In genomic region chr5:142143878-142144277, GRCh38 we compare ENCODE assay signal across 7 cellular contexts. TPM values are rescaled to one million over a fixed set of nuclear protein-coding genes. Genes with fewer than 3 reads are reported as not detected.
DNase-seq lines count a peak whose midpoint lies in the region; ATAC-seq, FAIRE-seq and TF ChIP-seq lines count a peak whose summit lies in the region.

No MANE protein-coding gene starts in this region.

- H3K9me3 ChIP-seq in MM.1S (replicated peaks; ENCODE audit: insufficient read depth, low read length) = no peaks in the 10 kb centered on the region
- no peaks in the 10 kb centered on the region for H3K9me3 ChIP-seq in GM12878 (replicated peaks; ENCODE audit: control insufficient read depth, insufficient read depth, low read length)
- H3K9me3 ChIP-seq in MG63 = peaks cover 3% of the 10 kb centered on the region; the same call in 1 of the 2 replicates

- H3K4me1 ChIP-seq in MM.1S (ENCODE audit: low read length) (no peaks in the 10 kb centered on the region), GM12878 (ENCODE audit: control insufficient read depth, insufficient read depth, low read length) (no peaks in the 10 kb centered on the region)

- H2AFZ ChIP-seq in MM.1S (ENCODE audit: low read length) (no peak overlapping the region), GM12878 (ENCODE audit: control insufficient read depth, low read depth, low read length) (no peak overlapping the region)

- no peak overlapping the region for H3K4me2 ChIP-seq in MM.1S (ENCODE audit: low read depth, low read length)
- H3K4me2 ChIP-seq in GM12878 (ENCODE audit: control insufficient read depth, insufficient read depth) = no peak overlapping the region

- in situ Hi-C loops in GM12878 (cut with MboI) = loop anchor here (5.0 to 10.0 kb wide), 2 partner anchors 152 to 449 kb away; no protein-coding TSS in a partner anchor

- no TSS peak for BruUV-seq in GM12878 (replicated peaks; lab: Mats Ljungman, UMichigan)

- no peaks in the 10 kb centered on the region for H3K27me3 ChIP-seq in MM.1S (replicated peaks; ENCODE audit: insufficient read depth, low read length)
- no peaks in the 10 kb centered on the region for H3K27me3 ChIP-seq in GM12878 (replicated peaks in 1 of 2; ENCODE audit: control insufficient read depth in 2 of 2, insufficient read depth in 2 of 2, low read length in 1 of 2)
- H3K27me3 ChIP-seq in MG63 = no peaks in the 10 kb centered on the region

- no peaks in the 10 kb centered on the region for H3K79me2 ChIP-seq in MM.1S (ENCODE audit: low read length)
- H3K79me2 ChIP-seq in GM12878 (ENCODE audit: control insufficient read depth, insufficient read depth, low read length) = no peaks in the 10 kb centered on the region

- H4K20me1 ChIP-seq in MM.1S (ENCODE audit: insufficient read depth, low read length) = no peaks in the 10 kb centered on the region; the same call in 1 of the 2 replicates
- H4K20me1 ChIP-seq in GM12878 (ENCODE audit: control insufficient read depth, insufficient read depth) = no peaks in the 10 kb centered on the region

- peak; percentile 68 for DNase-seq in ELR (ENCODE audit: low read depth)
- DNase-seq in MM.1S = peak; percentile 56
- DNase-seq in GM12878 (ENCODE audit: low read depth, low spot score) = no peak
- DNase-seq in kidney tubule cell (ENCODE audit: low spot score) = peak; percentile 47
- DNase-seq in stimulated activated CD4-positive, alpha-beta T cell treated with anti-CD3 and anti-CD28 coated beads, Interleukin-15, amount 100 ng/mL, for 24 hours = no peak
- DNase-seq in MG63 = no peak

- no peak for FAIRE-seq in GM12878 (lab: Jason Lieb, UNC)

- POLR2A ChIA-PET in GM12878 (lab: Charles Lee) = no interaction called here

- CTCF ChIA-PET in GM12878 (lab: Yijun Ruan, JAX) = interaction anchor here (0.8 to 8.1 kb wide), 24 partner anchors 10 to 731 kb away, joined by 3 to 110 read pairs (median 5); partner anchors contain the start of gene GNPDA1

- H3K9me2 ChIP-seq in MM.1S (replicated peaks; ENCODE audit: insufficient read depth, low read length) = no peaks in the 10 kb centered on the region

- SMC1A ChIA-PET in GM12878 (lab: Charles Lee; ENCODE audit: uncharacterized antibody, unreplicated experiment) = interaction anchor here (0.6 to 3.3 kb wide), 13 partner anchors 89 to 555 kb away, joined by 3 to 32 read pairs (median 4); no protein-coding TSS in a partner anchor

- TF ChIP-seq CTCF in MM.1S (IDR thresholded peaks at IDR 0.05; ENCODE audit: low read length) (peak; percentile 33), GM12878 (IDR thresholded peaks at IDR 0.05 in 2 of 3, conservative IDR thresholded peaks at IDR 0.05 in 1 of 3; ENCODE audit: control insufficient read depth in 2 of 3, extremely low read depth in 1 of 3, insufficient read depth in 1 of 3, low read depth in 3 of 3, low read length in 3 of 3) (peak; percentile 31 to 57 (median 46); a peak in 4 of 6 replicates)

- H3F3A ChIP-seq in MM.1S (ENCODE audit: insufficient read depth, low read length) = 0 out of 2 replicates have a peak, but pooled peaks cover 5% of the 10 kb centered on the region

- ATAC-seq in GM12878 (peak; percentile 66; the same call in 2 of the 3 replicates), HG02970 (IDR thresholded peaks at IDR 0.05; ENCODE audit: low FRiP score, unreplicated experiment) (no peak)

- H3K36me3 ChIP-seq in MM.1S (replicated peaks; ENCODE audit: insufficient read depth, low read length) (peaks cover 10% of the 10 kb centered on the region), GM12878 (ENCODE audit: control insufficient read depth in 2 of 2, insufficient read depth in 2 of 2, low read length in 1 of 2) (no peaks in the 10 kb centered on the region), MG63 (peaks cover 67% of the 10 kb centered on the region)

- TF ChIP-seq RAD21 in GM12878 (IDR thresholded peaks at IDR 0.05; ENCODE audit: insufficient read depth, low read depth, low read length) = peak; percentile 67

- no peak for TF ChIP-seq EP300 in GM12878 (IDR thresholded peaks at IDR 0.05; ENCODE audit: borderline replicate concordance in 1 of 2, control insufficient read depth in 1 of 2, low read depth in 2 of 2, low read length in 2 of 2)

- intact Hi-C loops in GM12878 (cut with micrococcal nuclease; ENCODE audit: unreplicated experiment) = loop anchor here (1.0 to 10.0 kb wide), 4 partner anchors 127 to 479 kb away; partner anchors contain the start of gene PCDH1

- TF ChIP-seq POLR2A in GM12878 (IDR thresholded peaks at IDR 0.05; ENCODE audit: low read depth, low read length) = no peak

- H3K27ac ChIP-seq in MM.1S (ENCODE audit: low read length) = no peak overlapping the region
- no peak overlapping the region for H3K27ac ChIP-seq in GM12878 (ENCODE audit: control insufficient read depth, insufficient read depth)

- WGBS in GM12878 (ENCODE audit: insufficient coverage, insufficient replicate concordance, low lambda C conversion rate, missing lambda C conversion rate) = 10% methylated on average over 3 of the region's 3 CpGs

- H3K9ac ChIP-seq in MM.1S (ENCODE audit: low read length) (no peak overlapping the region), GM12878 (ENCODE audit: control insufficient read depth, insufficient read depth, low read length) (no peak overlapping the region)

- H3K4me3 ChIP-seq in MM.1S (ENCODE audit: low read length) (no peak overlapping the region), GM12878 (no peak overlapping the region), MG63 (no peak overlapping the region)

- RAD21 ChIA-PET in GM12878 (lab: Charles Lee; ENCODE audit: unreplicated experiment) = interaction anchor here (1.0 to 3.6 kb wide), 11 partner anchors 10 to 479 kb away, joined by 3 to 24 read pairs (median 5); no protein-coding TSS in a partner anchor

TF ChIP-seq in GM12878, 131 proteins besides CTCF, POLR2A, EP300 and RAD21:
- no peak for TF ChIP-seq CBX5 (IDR thresholded peaks at IDR 0.05; ENCODE audit: low read depth)
- TF ChIP-seq SMC3 (IDR thresholded peaks at IDR 0.05; ENCODE audit: borderline replicate concordance, low read length) = peak; percentile 53; the same call in 1 of the 2 replicates
TF ChIP-seq in GM12878: peak in this region for 1.

RNA-seq across cellular contexts. Expression of gene NDFIP1, which starts 35.3 kb away (rescaled TPM):
- total RNA-seq in GM12878 (2013; cell fraction: nucleolus; rRNA removed) = 0.75 and 1.9 TPM in 2 replicates
- total RNA-seq in GM12878 (2014; rRNA removed) (0.79 and 1.1 TPM in 2 replicates), GM12878 (2014; rRNA removed; fragmentation: Illumina TruSeq; extraction: Trizol) (0.81 and 1.0 TPM in 2 replicates), GM12878 (2021) (1.3 and 1.4 TPM in 2 replicates)
- polyA plus RNA-seq in GM12878 (2011; ENCODE audit: low read depth) = 0.91 TPM
- polyA plus RNA-seq in GM12878 (2011; rRNA removed) (1.0 and 1.2 TPM in 2 replicates), GM12878 (2014; fragmentation: Illumina TruSeq; extraction: Trizol) (0.96 and 1.2 TPM in 2 replicates), GM12878 (2014; fragmentation: Nextera tagmentation; extraction: Ambion mirVana) (under 1 TPM; 0.08 to 0.37 TPM), GM12878 (2014; rRNA removed) (0.88 and 2.0 TPM in 2 replicates), GM12878 (2016; fragmentation: Nextera tagmentation; extraction: Ambion mirVana) (1 to 10 TPM; 2.5 to 2.7 TPM)
- polyA plus RNA-seq in GM12878 (2011; cell fraction: cytosol; rRNA removed) = 0.30 and 0.70 TPM in 2 replicates
- polyA plus RNA-seq in GM12878 (2011; cell fraction: nucleus; rRNA removed) = 0.13 and 0.51 TPM in 2 replicates
- 2.2 and 2.5 TPM in 2 replicates for polyA plus RNA-seq in GM12878 (2012)
- polyA minus RNA-seq in GM12878 (2011; rRNA and poly(A)+ RNA removed) = 0.41 and 0.73 TPM in 2 replicates
- 0.52 TPM in 1 of 2 replicates, not detected in the other for polyA minus RNA-seq in GM12878 (2011; cell fraction: cytosol; rRNA and poly(A)+ RNA removed)
- 0.12 and 0.67 TPM in 2 replicates for polyA minus RNA-seq in GM12878 (2011; cell fraction: nucleus; rRNA and poly(A)+ RNA removed)
- 53.4 and 113 TPM in 2 replicates for total RNA-seq in MG63 (2014; rRNA removed; shearing (Covaris generic); ENCODE audit: low replicate concordance)

Comparison
In these comparisons a context has a peak if more than half of its experiments do, and no peak if none do; other contexts are left out.
1. DNase-seq: peak in ELR (single experiment), MM.1S (single experiment) and kidney tubule cell (single experiment); none in GM12878 (single experiment), stimulated activated CD4-positive, alpha-beta T cell treated with anti-CD3 and anti-CD28 coated beads, Interleukin-15, amount 100 ng/mL, for 24 hours (single experiment) and MG63 (single experiment).
2. RNA of gene NDFIP1, which starts 35.3 kb away (total RNA-seq): 53.4 to 113 TPM in MG63; 0.75 to 1.9 TPM in GM12878; every median in the first group is over 10 times any median in the second.